Comparison of ENCODE assay signal across 1 cellular context in the genomic region with DNA sequence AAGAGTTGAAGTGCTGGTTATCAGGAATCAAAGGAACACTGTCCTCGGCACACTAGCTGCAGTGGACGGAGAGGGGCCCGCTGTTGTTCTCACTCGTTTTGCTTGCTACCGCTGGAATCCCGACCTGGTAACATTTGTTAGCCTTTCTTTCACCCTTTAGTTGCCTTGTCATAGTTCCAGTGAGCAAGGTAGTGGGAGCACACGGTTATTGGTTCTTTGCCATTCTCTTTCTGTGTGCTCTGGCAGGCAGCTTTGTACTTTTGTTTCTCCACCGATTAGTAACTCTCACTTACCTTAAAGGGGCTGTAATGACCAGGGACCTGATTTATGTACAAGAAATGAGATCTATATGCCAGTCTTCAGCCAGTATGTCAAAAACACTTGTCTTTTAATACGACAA.
TF ChIP-seq lines count a peak whose summit lies in the region.

No MANE protein-coding gene starts in this region.

TF ChIP-seq in HepG2, 621 proteins besides CTCF, POLR2A, EP300 and RAD21 (continued from another document and continues in another):
- TF ChIP-seq, protein P1, sequence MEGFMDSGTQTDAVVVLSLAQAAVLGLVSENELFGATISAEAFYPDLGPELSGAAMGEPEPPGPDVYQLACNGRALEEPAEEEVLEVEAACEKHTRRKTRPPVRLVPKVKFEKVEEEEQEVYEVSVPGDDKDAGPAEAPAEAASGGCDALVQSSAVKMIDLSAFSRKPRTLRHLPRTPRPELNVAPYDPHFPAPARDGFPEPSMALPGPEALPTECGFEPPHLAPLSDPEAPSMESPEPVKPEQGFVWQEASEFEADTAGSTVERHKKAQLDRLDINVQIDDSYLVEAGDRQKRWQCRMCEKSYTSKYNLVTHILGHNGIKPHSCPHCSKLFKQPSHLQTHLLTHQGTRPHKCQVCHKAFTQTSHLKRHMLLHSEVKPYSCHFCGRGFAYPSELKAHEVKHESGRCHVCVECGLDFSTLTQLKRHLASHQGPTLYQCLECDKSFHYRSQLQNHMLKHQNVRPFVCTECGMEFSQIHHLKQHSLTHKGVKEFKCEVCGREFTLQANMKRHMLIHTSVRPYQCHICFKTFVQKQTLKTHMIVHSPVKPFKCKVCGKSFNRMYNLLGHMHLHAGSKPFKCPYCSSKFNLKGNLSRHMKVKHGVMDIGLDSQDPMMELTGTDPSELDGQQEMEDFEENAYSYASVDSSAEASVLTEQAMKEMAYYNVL (CRISPR knock-in tag; IDR thresholded peaks at IDR 0.05; ENCODE audit: borderline replicate concordance), result no peak
- TF ChIP-seq ZSCAN21 (CRISPR knock-in tag; IDR thresholded peaks at IDR 0.05; ENCODE audit: borderline replicate concordance), result no peak
- peak; percentile 48; the same call in 1 of the 2 replicates for TF ChIP-seq POLR2G (IDR thresholded peaks at IDR 0.05; ENCODE audit: low read depth, low read length)
- no peak for TF ChIP-seq ZNF629 (CRISPR knock-in tag; conservative IDR thresholded peaks at IDR 0.05)
- TF ChIP-seq ZFP41 (CRISPR knock-in tag; IDR thresholded peaks at IDR 0.05; ENCODE audit: borderline replicate concordance), result no peak
- TF ChIP-seq, protein P2, sequence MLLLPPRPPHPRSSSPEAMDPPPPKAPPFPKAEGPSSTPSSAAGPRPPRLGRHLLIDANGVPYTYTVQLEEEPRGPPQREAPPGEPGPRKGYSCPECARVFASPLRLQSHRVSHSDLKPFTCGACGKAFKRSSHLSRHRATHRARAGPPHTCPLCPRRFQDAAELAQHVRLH (CRISPR knock-in tag; IDR thresholded peaks at IDR 0.05; ENCODE audit: borderline replicate concordance, low read depth), result 0 out of 2 replicates have a peak, but pooled peaks have one; percentile 22
- no peak for TF ChIP-seq TBL1XR1 (IDR thresholded peaks at IDR 0.05; ENCODE audit: borderline replicate concordance, low read length, partially characterized antibody)
- TF ChIP-seq, protein P3, sequence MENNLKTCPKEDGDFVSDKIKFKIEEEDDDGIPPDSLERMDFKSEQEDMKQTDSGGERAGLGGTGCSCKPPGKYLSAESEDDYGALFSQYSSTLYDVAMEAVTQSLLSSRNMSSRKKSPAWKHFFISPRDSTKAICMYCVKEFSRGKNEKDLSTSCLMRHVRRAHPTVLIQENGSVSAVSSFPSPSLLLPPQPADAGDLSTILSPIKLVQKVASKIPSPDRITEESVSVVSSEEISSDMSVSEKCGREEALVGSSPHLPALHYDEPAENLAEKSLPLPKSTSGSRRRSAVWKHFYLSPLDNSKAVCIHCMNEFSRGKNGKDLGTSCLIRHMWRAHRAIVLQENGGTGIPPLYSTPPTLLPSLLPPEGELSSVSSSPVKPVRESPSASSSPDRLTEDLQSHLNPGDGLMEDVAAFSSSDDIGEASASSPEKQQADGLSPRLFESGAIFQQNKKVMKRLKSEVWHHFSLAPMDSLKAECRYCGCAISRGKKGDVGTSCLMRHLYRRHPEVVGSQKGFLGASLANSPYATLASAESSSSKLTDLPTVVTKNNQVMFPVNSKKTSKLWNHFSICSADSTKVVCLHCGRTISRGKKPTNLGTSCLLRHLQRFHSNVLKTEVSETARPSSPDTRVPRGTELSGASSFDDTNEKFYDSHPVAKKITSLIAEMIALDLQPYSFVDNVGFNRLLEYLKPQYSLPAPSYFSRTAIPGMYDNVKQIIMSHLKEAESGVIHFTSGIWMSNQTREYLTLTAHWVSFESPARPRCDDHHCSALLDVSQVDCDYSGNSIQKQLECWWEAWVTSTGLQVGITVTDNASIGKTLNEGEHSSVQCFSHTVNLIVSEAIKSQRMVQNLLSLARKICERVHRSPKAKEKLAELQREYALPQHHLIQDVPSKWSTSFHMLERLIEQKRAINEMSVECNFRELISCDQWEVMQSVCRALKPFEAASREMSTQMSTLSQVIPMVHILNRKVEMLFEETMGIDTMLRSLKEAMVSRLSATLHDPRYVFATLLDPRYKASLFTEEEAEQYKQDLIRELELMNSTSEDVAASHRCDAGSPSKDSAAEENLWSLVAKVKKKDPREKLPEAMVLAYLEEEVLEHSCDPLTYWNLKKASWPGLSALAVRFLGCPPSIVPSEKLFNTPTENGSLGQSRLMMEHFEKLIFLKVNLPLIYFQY (CRISPR knock-in tag; IDR thresholded peaks at IDR 0.05; ENCODE audit: borderline replicate concordance), result no peak
- TF ChIP-seq ATAD3A (CRISPR knock-in tag; IDR thresholded peaks at IDR 0.05), result no peak
- no peak for TF ChIP-seq ZFP36L2 (CRISPR knock-in tag; IDR thresholded peaks at IDR 0.05)
- no peak for TF ChIP-seq RNF2 (conservative IDR thresholded peaks at IDR 0.05; ENCODE audit: low read depth)
- no peak for TF ChIP-seq ZNF256 (CRISPR knock-in tag; conservative IDR thresholded peaks at IDR 0.05)
- TF ChIP-seq PHF8 (CRISPR knock-in tag; IDR thresholded peaks at IDR 0.05), result no peak
- TF ChIP-seq, protein P4, sequence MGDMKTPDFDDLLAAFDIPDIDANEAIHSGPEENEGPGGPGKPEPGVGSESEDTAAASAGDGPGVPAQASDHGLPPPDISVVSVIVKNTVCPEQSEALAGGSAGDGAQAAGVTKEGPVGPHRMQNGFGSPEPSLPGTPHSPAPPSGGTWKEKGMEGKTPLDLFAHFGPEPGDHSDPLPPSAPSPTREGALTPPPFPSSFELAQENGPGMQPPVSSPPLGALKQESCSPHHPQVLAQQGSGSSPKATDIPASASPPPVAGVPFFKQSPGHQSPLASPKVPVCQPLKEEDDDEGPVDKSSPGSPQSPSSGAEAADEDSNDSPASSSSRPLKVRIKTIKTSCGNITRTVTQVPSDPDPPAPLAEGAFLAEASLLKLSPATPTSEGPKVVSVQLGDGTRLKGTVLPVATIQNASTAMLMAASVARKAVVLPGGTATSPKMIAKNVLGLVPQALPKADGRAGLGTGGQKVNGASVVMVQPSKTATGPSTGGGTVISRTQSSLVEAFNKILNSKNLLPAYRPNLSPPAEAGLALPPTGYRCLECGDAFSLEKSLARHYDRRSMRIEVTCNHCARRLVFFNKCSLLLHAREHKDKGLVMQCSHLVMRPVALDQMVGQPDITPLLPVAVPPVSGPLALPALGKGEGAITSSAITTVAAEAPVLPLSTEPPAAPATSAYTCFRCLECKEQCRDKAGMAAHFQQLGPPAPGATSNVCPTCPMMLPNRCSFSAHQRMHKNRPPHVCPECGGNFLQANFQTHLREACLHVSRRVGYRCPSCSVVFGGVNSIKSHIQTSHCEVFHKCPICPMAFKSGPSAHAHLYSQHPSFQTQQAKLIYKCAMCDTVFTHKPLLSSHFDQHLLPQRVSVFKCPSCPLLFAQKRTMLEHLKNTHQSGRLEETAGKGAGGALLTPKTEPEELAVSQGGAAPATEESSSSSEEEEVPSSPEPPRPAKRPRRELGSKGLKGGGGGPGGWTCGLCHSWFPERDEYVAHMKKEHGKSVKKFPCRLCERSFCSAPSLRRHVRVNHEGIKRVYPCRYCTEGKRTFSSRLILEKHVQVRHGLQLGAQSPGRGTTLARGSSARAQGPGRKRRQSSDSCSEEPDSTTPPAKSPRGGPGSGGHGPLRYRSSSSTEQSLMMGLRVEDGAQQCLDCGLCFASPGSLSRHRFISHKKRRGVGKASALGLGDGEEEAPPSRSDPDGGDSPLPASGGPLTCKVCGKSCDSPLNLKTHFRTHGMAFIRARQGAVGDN (CRISPR knock-in tag; IDR thresholded peaks at IDR 0.05), result no peak
- TF ChIP-seq GATAD1 (CRISPR knock-in tag; IDR thresholded peaks at IDR 0.05), result 0 out of 2 replicates have a peak, but pooled peaks have one; percentile 17
- TF ChIP-seq, protein P5, sequence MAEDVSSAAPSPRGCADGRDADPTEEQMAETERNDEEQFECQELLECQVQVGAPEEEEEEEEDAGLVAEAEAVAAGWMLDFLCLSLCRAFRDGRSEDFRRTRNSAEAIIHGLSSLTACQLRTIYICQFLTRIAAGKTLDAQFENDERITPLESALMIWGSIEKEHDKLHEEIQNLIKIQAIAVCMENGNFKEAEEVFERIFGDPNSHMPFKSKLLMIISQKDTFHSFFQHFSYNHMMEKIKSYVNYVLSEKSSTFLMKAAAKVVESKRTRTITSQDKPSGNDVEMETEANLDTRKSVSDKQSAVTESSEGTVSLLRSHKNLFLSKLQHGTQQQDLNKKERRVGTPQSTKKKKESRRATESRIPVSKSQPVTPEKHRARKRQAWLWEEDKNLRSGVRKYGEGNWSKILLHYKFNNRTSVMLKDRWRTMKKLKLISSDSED (CRISPR knock-in tag; IDR thresholded peaks at IDR 0.05), result no peak
- no peak for TF ChIP-seq FOXA1 (IDR thresholded peaks at IDR 0.05)
- TF ChIP-seq FOXA1 (CRISPR knock-in tag; IDR thresholded peaks at IDR 0.05), result no peak
- TF ChIP-seq ZNF615 (CRISPR knock-in tag; IDR thresholded peaks at IDR 0.05; ENCODE audit: borderline replicate concordance), result no peak
- TF ChIP-seq RBM22 (optimal IDR thresholded peaks at IDR 0.05; ENCODE audit: low read length), result no peak
- 0 out of 2 replicates have a peak, but pooled peaks have one; percentile 44 for TF ChIP-seq HDAC2 (CRISPR knock-in tag; IDR thresholded peaks at IDR 0.05)
- TF ChIP-seq, protein P6, sequence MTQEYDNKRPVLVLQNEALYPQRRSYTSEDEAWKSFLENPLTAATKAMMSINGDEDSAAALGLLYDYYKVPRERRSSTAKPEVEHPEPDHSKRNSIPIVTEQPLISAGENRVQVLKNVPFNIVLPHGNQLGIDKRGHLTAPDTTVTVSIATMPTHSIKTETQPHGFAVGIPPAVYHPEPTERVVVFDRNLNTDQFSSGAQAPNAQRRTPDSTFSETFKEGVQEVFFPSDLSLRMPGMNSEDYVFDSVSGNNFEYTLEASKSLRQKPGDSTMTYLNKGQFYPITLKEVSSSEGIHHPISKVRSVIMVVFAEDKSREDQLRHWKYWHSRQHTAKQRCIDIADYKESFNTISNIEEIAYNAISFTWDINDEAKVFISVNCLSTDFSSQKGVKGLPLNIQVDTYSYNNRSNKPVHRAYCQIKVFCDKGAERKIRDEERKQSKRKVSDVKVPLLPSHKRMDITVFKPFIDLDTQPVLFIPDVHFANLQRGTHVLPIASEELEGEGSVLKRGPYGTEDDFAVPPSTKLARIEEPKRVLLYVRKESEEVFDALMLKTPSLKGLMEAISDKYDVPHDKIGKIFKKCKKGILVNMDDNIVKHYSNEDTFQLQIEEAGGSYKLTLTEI (CRISPR knock-in tag; conservative IDR thresholded peaks at IDR 0.05), result no peak
- TF ChIP-seq, protein P7, sequence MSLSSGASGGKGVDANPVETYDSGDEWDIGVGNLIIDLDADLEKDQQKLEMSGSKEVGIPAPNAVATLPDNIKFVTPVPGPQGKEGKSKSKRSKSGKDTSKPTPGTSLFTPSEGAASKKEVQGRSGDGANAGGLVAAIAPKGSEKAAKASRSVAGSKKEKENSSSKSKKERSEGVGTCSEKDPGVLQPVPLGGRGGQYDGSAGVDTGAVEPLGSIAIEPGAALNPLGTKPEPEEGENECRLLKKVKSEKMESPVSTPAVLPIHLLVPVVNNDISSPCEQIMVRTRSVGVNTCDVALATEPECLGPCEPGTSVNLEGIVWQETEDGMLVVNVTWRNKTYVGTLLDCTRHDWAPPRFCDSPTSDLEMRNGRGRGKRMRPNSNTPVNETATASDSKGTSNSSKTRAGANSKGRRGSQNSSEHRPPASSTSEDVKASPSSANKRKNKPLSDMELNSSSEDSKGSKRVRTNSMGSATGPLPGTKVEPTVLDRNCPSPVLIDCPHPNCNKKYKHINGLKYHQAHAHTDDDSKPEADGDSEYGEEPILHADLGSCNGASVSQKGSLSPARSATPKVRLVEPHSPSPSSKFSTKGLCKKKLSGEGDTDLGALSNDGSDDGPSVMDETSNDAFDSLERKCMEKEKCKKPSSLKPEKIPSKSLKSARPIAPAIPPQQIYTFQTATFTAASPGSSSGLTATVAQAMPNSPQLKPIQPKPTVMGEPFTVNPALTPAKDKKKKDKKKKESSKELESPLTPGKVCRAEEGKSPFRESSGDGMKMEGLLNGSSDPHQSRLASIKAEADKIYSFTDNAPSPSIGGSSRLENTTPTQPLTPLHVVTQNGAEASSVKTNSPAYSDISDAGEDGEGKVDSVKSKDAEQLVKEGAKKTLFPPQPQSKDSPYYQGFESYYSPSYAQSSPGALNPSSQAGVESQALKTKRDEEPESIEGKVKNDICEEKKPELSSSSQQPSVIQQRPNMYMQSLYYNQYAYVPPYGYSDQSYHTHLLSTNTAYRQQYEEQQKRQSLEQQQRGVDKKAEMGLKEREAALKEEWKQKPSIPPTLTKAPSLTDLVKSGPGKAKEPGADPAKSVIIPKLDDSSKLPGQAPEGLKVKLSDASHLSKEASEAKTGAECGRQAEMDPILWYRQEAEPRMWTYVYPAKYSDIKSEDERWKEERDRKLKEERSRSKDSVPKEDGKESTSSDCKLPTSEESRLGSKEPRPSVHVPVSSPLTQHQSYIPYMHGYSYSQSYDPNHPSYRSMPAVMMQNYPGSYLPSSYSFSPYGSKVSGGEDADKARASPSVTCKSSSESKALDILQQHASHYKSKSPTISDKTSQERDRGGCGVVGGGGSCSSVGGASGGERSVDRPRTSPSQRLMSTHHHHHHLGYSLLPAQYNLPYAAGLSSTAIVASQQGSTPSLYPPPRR (CRISPR knock-in tag; IDR thresholded peaks at IDR 0.05; ENCODE audit: borderline replicate concordance), result no peak
- no peak for TF ChIP-seq JUNB (CRISPR knock-in tag; IDR thresholded peaks at IDR 0.05; ENCODE audit: borderline replicate concordance)
- TF ChIP-seq ZNF484 (CRISPR knock-in tag; IDR thresholded peaks at IDR 0.05; ENCODE audit: borderline replicate concordance, low read depth), result no peak
- TF ChIP-seq, protein P8, sequence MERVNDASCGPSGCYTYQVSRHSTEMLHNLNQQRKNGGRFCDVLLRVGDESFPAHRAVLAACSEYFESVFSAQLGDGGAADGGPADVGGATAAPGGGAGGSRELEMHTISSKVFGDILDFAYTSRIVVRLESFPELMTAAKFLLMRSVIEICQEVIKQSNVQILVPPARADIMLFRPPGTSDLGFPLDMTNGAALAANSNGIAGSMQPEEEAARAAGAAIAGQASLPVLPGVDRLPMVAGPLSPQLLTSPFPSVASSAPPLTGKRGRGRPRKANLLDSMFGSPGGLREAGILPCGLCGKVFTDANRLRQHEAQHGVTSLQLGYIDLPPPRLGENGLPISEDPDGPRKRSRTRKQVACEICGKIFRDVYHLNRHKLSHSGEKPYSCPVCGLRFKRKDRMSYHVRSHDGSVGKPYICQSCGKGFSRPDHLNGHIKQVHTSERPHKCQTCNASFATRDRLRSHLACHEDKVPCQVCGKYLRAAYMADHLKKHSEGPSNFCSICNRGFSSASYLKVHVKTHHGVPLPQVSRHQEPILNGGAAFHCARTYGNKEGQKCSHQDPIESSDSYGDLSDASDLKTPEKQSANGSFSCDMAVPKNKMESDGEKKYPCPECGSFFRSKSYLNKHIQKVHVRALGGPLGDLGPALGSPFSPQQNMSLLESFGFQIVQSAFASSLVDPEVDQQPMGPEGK (CRISPR knock-in tag; IDR thresholded peaks at IDR 0.05), result no peak
- no peak for TF ChIP-seq NR3C1 (CRISPR knock-in tag; IDR thresholded peaks at IDR 0.05)
- no peak for TF ChIP-seq FOXK2 (IDR thresholded peaks at IDR 0.05)
- TF ChIP-seq ASH2L (IDR thresholded peaks at IDR 0.05; ENCODE audit: insufficient read length, low read depth, low read length), result peak; percentile 22
- no peak for TF ChIP-seq KLF9 (CRISPR knock-in tag; IDR thresholded peaks at IDR 0.05; ENCODE audit: low read depth)
- TF ChIP-seq ZMYM3 (CRISPR knock-in tag; IDR thresholded peaks at IDR 0.05), result peak; percentile 60
- TF ChIP-seq, protein P9, sequence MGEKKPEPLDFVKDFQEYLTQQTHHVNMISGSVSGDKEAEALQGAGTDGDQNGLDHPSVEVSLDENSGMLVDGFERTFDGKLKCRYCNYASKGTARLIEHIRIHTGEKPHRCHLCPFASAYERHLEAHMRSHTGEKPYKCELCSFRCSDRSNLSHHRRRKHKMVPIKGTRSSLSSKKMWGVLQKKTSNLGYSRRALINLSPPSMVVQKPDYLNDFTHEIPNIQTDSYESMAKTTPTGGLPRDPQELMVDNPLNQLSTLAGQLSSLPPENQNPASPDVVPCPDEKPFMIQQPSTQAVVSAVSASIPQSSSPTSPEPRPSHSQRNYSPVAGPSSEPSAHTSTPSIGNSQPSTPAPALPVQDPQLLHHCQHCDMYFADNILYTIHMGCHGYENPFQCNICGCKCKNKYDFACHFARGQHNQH (CRISPR knock-in tag; IDR thresholded peaks at IDR 0.05), result no peak
- no peak for TF ChIP-seq RBM39 (IDR thresholded peaks at IDR 0.05; ENCODE audit: low read depth, low read length, poor library complexity, severe bottlenecking)
- TF ChIP-seq, protein P10, sequence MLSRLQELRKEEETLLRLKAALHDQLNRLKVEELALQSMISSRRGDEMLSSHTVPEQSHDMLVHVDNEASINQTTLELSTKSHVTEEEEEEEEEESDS (CRISPR knock-in tag; IDR thresholded peaks at IDR 0.05; ENCODE audit: borderline replicate concordance), result no peak
- TF ChIP-seq ZNF12 (CRISPR knock-in tag; IDR thresholded peaks at IDR 0.05), result no peak
